In the genomic region with DNA sequence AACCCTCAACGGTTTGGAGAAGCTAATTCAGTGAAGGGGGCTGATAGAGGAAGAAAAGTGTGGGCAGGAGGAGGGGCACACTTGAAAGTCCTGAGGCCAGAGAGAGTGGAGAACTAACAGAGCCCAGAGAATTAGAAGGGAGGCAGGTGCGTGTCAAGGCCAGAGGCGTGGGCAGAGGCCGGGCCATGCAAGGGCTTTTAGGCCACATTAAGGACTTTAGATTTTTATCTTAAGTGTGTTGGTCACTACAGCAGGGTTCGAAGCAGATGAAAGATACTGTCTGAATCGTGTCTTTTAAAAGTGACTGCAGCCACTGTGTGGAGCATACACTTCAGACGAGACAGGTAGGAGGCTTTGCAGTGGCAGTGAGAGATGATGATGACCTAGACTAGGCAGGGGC, we compare ENCODE assay signal across 26 cellular contexts. TPM values are rescaled to one million over a fixed set of nuclear protein-coding genes. Genes with fewer than 3 reads are reported as not detected.
DNase-seq lines count a peak whose midpoint lies in the region; ATAC-seq, FAIRE-seq and TF ChIP-seq lines count a peak whose summit lies in the region.
"Had no signal": no experiment of that assay in that cellular context is flagged by ENCODE, and none has a peak within 500 bp of the region (broad histone marks: within the 10 kb centered on the region; RNA-seq: fewer than 3 reads in every experiment).

No MANE protein-coding gene starts in this region.

- no peak overlapping the region for H3K14ac ChIP-seq in H1 (ENCODE audit: insufficient read length)

- no peak overlapping the region for H2BK120ac ChIP-seq in H1 (replicated peaks; ENCODE audit: low read depth, low read length)

- H2AK5ac ChIP-seq in H1 (ENCODE audit: low read depth, low read length) = no peak overlapping the region

- intact Hi-C loops in aorta (cut with DNase I) = no loop called here

- no peaks in the 10 kb centered on the region for H3K36me3 Mint-ChIP-seq in stimulated activated effector memory CD8-positive, alpha-beta T cell treated with anti-CD3 and anti-CD28 coated beads, Interleukin-12 subunit alpha, Interleukin-12 subunit beta, amount 100 ng/mL, for 72 hours
- H3K36me3 Mint-ChIP-seq: CD4-positive, CD25-positive, alpha-beta regulatory T cell; CD8-positive, alpha-beta T cell had no signal

- no peak overlapping the region for H3K4ac ChIP-seq in H1 (replicated peaks; ENCODE audit: insufficient read length, low read depth, low read length)

- no peak for TF ChIP-seq EP300 in H1 (IDR thresholded peaks at IDR 0.05; ENCODE audit: borderline replicate concordance in 1 of 2, low read depth in 2 of 2, low read length in 2 of 2)

- no peaks in the 10 kb centered on the region for H3K9me3 ChIP-seq in H1 (ENCODE audit: insufficient read depth in 2 of 2, low read depth in 1 of 2, low read length in 1 of 2)
- no peaks in the 10 kb centered on the region for H3K9me3 ChIP-seq in aorta (ENCODE audit: control insufficient read depth, low read length)
- H3K9me3 ChIP-seq: BLaER1, Caco-2, HAP-1 had no signal

- FAIRE-seq in H1 (lab: Jason Lieb, UNC) = no peak
- FAIRE-seq: A204.1, GM12878, GM19239 had no signal

- no peak overlapping the region for H3K4me2 ChIP-seq in H1 (ENCODE audit: insufficient read depth in 1 of 2, low read depth in 2 of 2, low read length in 2 of 2)
- H3K4me2 ChIP-seq: BLaER1 had no signal

- H3K4me3 ChIP-seq in H1 (ENCODE audit: extremely low read depth in 1 of 4, insufficient read depth in 2 of 4, low read depth in 3 of 4, low read length in 4 of 4) = no peak overlapping the region
- no peak overlapping the region for H3K4me3 ChIP-seq in aorta (ENCODE audit: low read length in 2 of 2)
- H3K4me3 ChIP-seq: BLaER1, GM12878, GM23248, HAP-1 had no signal

- H3K27ac Mint-ChIP-seq in stimulated activated naive CD8-positive, alpha-beta T cell treated with anti-CD3 and anti-CD28 coated beads, Interleukin-15, amount 100 ng/mL, for 72 hours = no peak overlapping the region
- H3K27ac Mint-ChIP-seq in stimulated activated effector memory CD8-positive, alpha-beta T cell treated with anti-CD3 and anti-CD28 coated beads, Interleukin-12 subunit alpha, Interleukin-12 subunit beta, amount 100 ng/mL, for 72 hours = no peak overlapping the region
- H3K27ac Mint-ChIP-seq: B cell; CD4-positive, CD25-positive, alpha-beta regulatory T cell; CD8-positive, alpha-beta T cell; HFFc6 had no signal

- H3K27ac ChIP-seq in H1 (ENCODE audit: low read depth, low read length) (no peak overlapping the region), aorta (ENCODE audit: low read depth in 1 of 2, low read length in 2 of 2) (no peak overlapping the region)
- H3K27ac ChIP-seq: 22Rv1, BLaER1, C4-2B, GM23248 had no signal

- no peak overlapping the region for H4K5ac ChIP-seq in H1 (ENCODE audit: insufficient read length, low read depth, low read length)

- CTCF ChIA-PET in H1 (lab: Charles Lee; ENCODE audit: partially characterized antibody) = interaction anchor here (0.6 to 1.7 kb wide), 2 partner anchors 481 to 499 kb away, joined by 3 to 5 read pairs; no protein-coding TSS in a partner anchor

- H3K23me2 ChIP-seq in H1 (ENCODE audit: low read depth, low read length) = no peaks in the 10 kb centered on the region

- no peak for TF ChIP-seq POLR2A in H1 (IDR thresholded peaks at IDR 0.05; ENCODE audit: control extremely low read depth in 1 of 2, low read depth in 2 of 2, low read length in 2 of 2)

- TF ChIP-seq RAD21 in H1 (IDR thresholded peaks at IDR 0.05 in 1 of 2, conservative IDR thresholded peaks at IDR 0.05 in 1 of 2; ENCODE audit: low read depth in 2 of 2, low read length in 2 of 2) = no peak

- H2BK12ac ChIP-seq in H1 (ENCODE audit: low read depth, low read length) = no peak overlapping the region

- H4K91ac ChIP-seq in H1 (replicated peaks; ENCODE audit: insufficient read length, low read length) = no peak overlapping the region

- no peak overlapping the region for H2BK5ac ChIP-seq in H1 (ENCODE audit: low read depth, low read length)

- no peak for TF ChIP-seq CTCF in H1 (IDR thresholded peaks at IDR 0.05; ENCODE audit: control extremely low read depth in 1 of 3, insufficient read depth in 1 of 3, low read depth in 1 of 3, low read length in 3 of 3)

- POLR2A ChIA-PET in H1 (lab: Charles Lee; ENCODE audit: partially characterized antibody) = no interaction called here

- ATAC-seq in stimulated activated naive CD8-positive, alpha-beta T cell treated with anti-CD3 and anti-CD28 coated beads, Interleukin-15, Interleukin-2, amounts not matched to agents 100 U/mL and 50 U/mL, for 24 hours = peak; percentile 32
- ATAC-seq in stimulated activated naive CD8-positive, alpha-beta T cell treated with anti-CD3 and anti-CD28 coated beads, Interleukin-15, amount 100 ng/mL, for 72 hours = no peak
- ATAC-seq in stimulated activated effector memory CD8-positive, alpha-beta T cell treated with anti-CD3 and anti-CD28 coated beads, Interleukin-12 subunit alpha, Interleukin-12 subunit beta, amount 100 ng/mL, for 72 hours = peak; percentile 38
- peak; percentile 12 for ATAC-seq in aorta (ENCODE audit: low FRiP score)
- no peak for ATAC-seq in HG03439 (IDR thresholded peaks at IDR 0.05; ENCODE audit: unreplicated experiment)
- ATAC-seq: CD8-positive, alpha-beta T cell; GM12878 had no signal

- H3K36me3 ChIP-seq in H1 (ENCODE audit: control insufficient read depth in 2 of 4, insufficient read depth in 4 of 4, low read length in 3 of 4) = no peaks in the 10 kb centered on the region
- peaks cover 0 to 3% of the 10 kb centered on the region in 2 donors for H3K36me3 ChIP-seq in aorta (ENCODE audit: control insufficient read depth in 1 of 2, insufficient read depth in 2 of 2, low read length in 1 of 2)
- H3K36me3 ChIP-seq: BLaER1, HAP-1 had no signal

- no peaks in the 10 kb centered on the region for H3K79me1 ChIP-seq in H1 (ENCODE audit: low read depth, low read length)

- WGBS in H1 (ENCODE audit: extremely low coverage in 1 of 2, insufficient coverage in 1 of 2, insufficient read length in 1 of 2, insufficient replicate concordance in 2 of 2, low coverage in 1 of 2, low lambda C conversion rate in 2 of 2, missing lambda C conversion rate in 1 of 2), 2 experiments = 86% methylated on average over 7 of the region's 7 CpGs; no CpG with 5 or more reads in 1 of the 2 experiments
- 77 to 89% methylated on average over 7 of the region's 7 CpGs for WGBS in aorta, 2 donors

- no peak overlapping the region for H3K18ac ChIP-seq in H1 (ENCODE audit: extremely low read depth, low read length)

- no peak overlapping the region for H3K56ac ChIP-seq in H1 (replicated peaks; ENCODE audit: insufficient read length, low read depth, low read length)

- H3K4me3 Mint-ChIP-seq in stimulated activated naive CD8-positive, alpha-beta T cell treated with anti-CD3 and anti-CD28 coated beads, Interleukin-15, amount 100 ng/mL, for 72 hours = no peak overlapping the region
- no peak overlapping the region for H3K4me3 Mint-ChIP-seq in stimulated activated effector memory CD8-positive, alpha-beta T cell treated with anti-CD3 and anti-CD28 coated beads, Interleukin-12 subunit alpha, Interleukin-12 subunit beta, amount 100 ng/mL, for 72 hours
- H3K4me3 Mint-ChIP-seq: B cell; CD4-positive, CD25-positive, alpha-beta regulatory T cell; CD8-positive, alpha-beta T cell; HFFc6 had no signal

- H3K4me1 ChIP-seq in H1 (replicated peaks in 1 of 4; ENCODE audit: control insufficient read depth in 3 of 4, insufficient read depth in 4 of 4, low read length in 3 of 4) = no peaks in the 10 kb centered on the region
- H3K4me1 ChIP-seq in aorta (ENCODE audit: control insufficient read depth in 1 of 2, insufficient read depth in 2 of 2, low read length in 2 of 2) = peaks cover 0 to 1% of the 10 kb centered on the region in 2 donors
- H3K4me1 ChIP-seq: BLaER1, Caco-2, HAP-1 had no signal

- peak overlapping the region; percentile 40; the same call in 1 of the 2 replicates for H2BK15ac ChIP-seq in H1 (ENCODE audit: low read length)

- no peaks in the 10 kb centered on the region for H3K9me3 Mint-ChIP-seq in stimulated activated naive CD8-positive, alpha-beta T cell treated with anti-CD3 and anti-CD28 coated beads, Interleukin-15, amount 100 ng/mL, for 72 hours
- H3K9me3 Mint-ChIP-seq in stimulated activated effector memory CD8-positive, alpha-beta T cell treated with anti-CD3 and anti-CD28 coated beads, Interleukin-12 subunit alpha, Interleukin-12 subunit beta, amount 100 ng/mL, for 72 hours = no peaks in the 10 kb centered on the region
- H3K9me3 Mint-ChIP-seq: CD4-positive, CD25-positive, alpha-beta regulatory T cell; CD8-positive, alpha-beta T cell; HFFc6 had no signal

- peaks cover 0 to 2% (median 0%) of the 10 kb centered on the region in 4 experiments; a peak in 3 of 7 replicates for H3K27me3 ChIP-seq in H1 (replicated peaks in 1 of 4; ENCODE audit: control insufficient read depth in 3 of 4, extremely low read depth in 1 of 4, insufficient read depth in 3 of 4, low read length in 3 of 4)
- H3K27me3 ChIP-seq in aorta (ENCODE audit: control insufficient read depth in 1 of 2, insufficient read depth in 2 of 2, low read length in 1 of 2) = no peaks in the 10 kb centered on the region

- H4K20me1 ChIP-seq in H1 (replicated peaks in 1 of 2; ENCODE audit: control insufficient read depth in 1 of 2, insufficient read depth in 2 of 2, low read length in 2 of 2) = no peaks in the 10 kb centered on the region
- H4K20me1 ChIP-seq: BLaER1 had no signal

- H4K8ac ChIP-seq in H1 (ENCODE audit: extremely low read depth, insufficient read depth, low read length) = no peak overlapping the region

- 0 out of 2 replicates have a peak overlapping the region, but pooled peaks have one; percentile 52 for H2BK20ac ChIP-seq in H1 (ENCODE audit: low read length)

- no peaks in the 10 kb centered on the region for H3K4me1 Mint-ChIP-seq in stimulated activated naive CD8-positive, alpha-beta T cell treated with anti-CD3 and anti-CD28 coated beads, Interleukin-15, amount 100 ng/mL, for 72 hours
- no peaks in the 10 kb centered on the region for H3K4me1 Mint-ChIP-seq in stimulated activated effector memory CD8-positive, alpha-beta T cell treated with anti-CD3 and anti-CD28 coated beads, Interleukin-12 subunit alpha, Interleukin-12 subunit beta, amount 100 ng/mL, for 72 hours
- H3K4me1 Mint-ChIP-seq: B cell; CD4-positive, CD25-positive, alpha-beta regulatory T cell had no signal

- H3K27me3 Mint-ChIP-seq in stimulated activated naive CD8-positive, alpha-beta T cell treated with anti-CD3 and anti-CD28 coated beads, Interleukin-15, amount 100 ng/mL, for 72 hours = peaks cover 23% of the 10 kb centered on the region

- no peak overlapping the region for H3K9ac ChIP-seq in H1 (replicated peaks in 1 of 4; ENCODE audit: extremely low read depth in 1 of 4, low read depth in 3 of 4, low read length in 3 of 4)
- H3K9ac ChIP-seq: BLaER1, GM23248 had no signal

- no peak overlapping the region for H3K23ac ChIP-seq in H1 (ENCODE audit: insufficient read length)

- DNase-seq in stimulated activated naive CD8-positive, alpha-beta T cell treated with anti-CD3 and anti-CD28 coated beads, Interleukin-15, Interleukin-2, amounts not matched to agents 100 U/mL and 50 U/mL, for 24 hours = no peak
- no peak for DNase-seq in stimulated activated naive CD8-positive, alpha-beta T cell treated with anti-CD3 and anti-CD28 coated beads, Interleukin-15, amount 100 ng/mL, for 72 hours
- DNase-seq in H1 (ENCODE audit: low read depth in 1 of 2, low spot score in 2 of 2) (no peak), aorta (no peak), NCI-H146 treated with DMSO at 0.1 percent for 48 hours (lab: John Stamatoyannopoulos, UW; ENCODE audit: unreplicated experiment) (no peak)
- no peak for DNase-seq in stimulated activated effector memory CD8-positive, alpha-beta T cell treated with anti-CD3 and anti-CD28 coated beads, Interleukin-12 subunit alpha, Interleukin-12 subunit beta, amount 100 ng/mL, for 72 hours (ENCODE audit: low spot score in 2 of 2)
- no peak for DNase-seq in activated effector memory CD4-positive, alpha-beta T cell treated with Interleukin-2 at 50 U/mL for 16 hours
- DNase-seq: Caco-2; CD4-positive, CD25-positive, alpha-beta regulatory T cell; CD8-positive, alpha-beta T cell; DMS 273 treated with DMSO at 0.1 percent for 48 hours; DMS79; EL; GDM1; GM23248; HFFc6 had no signal

- H2AFZ ChIP-seq in H1 (ENCODE audit: low read length) = no peak overlapping the region; the same call in 1 of the 2 replicates
- H2AFZ ChIP-seq: GM23248 had no signal

- no peaks in the 10 kb centered on the region for H3K79me2 ChIP-seq in H1 (ENCODE audit: control insufficient read depth in 1 of 2, insufficient read depth in 2 of 2, low read length in 2 of 2)

RNA-seq across cellular contexts. Expression of a gene that starts 6.7 kb away (rescaled TPM):
- total RNA-seq in H1 (2021; fragmentation: NEBNext Ultra II Directional; extraction: Animal tissue kit (Norgen Biotek cat#: 25700)) = not detected in 2 replicates
- polyA plus RNA-seq in H1 (2011; rRNA removed) (0.08 TPM in 1 of 2 replicates, not detected in the other), aorta (1 to 10 TPM; 3.8 to 8.0 TPM)
- not detected for polyA plus RNA-seq in H1 (2011; cell fraction: cytosol; rRNA removed)
- polyA plus RNA-seq in H1 (2011; cell fraction: nucleus; rRNA removed) = 0.04 TPM
- polyA plus RNA-seq in H1 (2012, experiment 1 of 2) = not detected in 4 replicates
- polyA plus RNA-seq in H1 (2012, experiment 2 of 2) = not detected
- not detected for polyA plus RNA-seq in H1 (2013, experiment 1 of 2)
- polyA plus RNA-seq in H1 (2013, experiment 2 of 2) = 0.11 TPM
- 0.09 and 0.22 TPM in 2 replicates for polyA minus RNA-seq in H1 (2011; rRNA and poly(A)+ RNA removed)
- polyA minus RNA-seq in H1 (2011; cell fraction: cytosol; rRNA and poly(A)+ RNA removed) = not detected
- not detected for polyA minus RNA-seq in H1 (2011; cell fraction: nucleus; rRNA and poly(A)+ RNA removed)
- 10 to 100 TPM in 1 of 2 donors, 1 to 10 TPM in 1; 5.4 to 16.0 TPM for total RNA-seq in aorta
- total RNA-seq: B cell; Caco-2; CD4-positive, CD25-positive, alpha-beta regulatory T cell; CD8-positive, alpha-beta T cell; GM12878; H4 had no signal
- polyA plus RNA-seq: CD4-positive, CD25-positive, alpha-beta regulatory T cell; GM23248 had no signal

Comparison
In these comparisons a context has a peak if more than half of its experiments do, and no peak if none do; other contexts are left out.
1. ATAC-seq: peak in stimulated activated naive CD8-positive, alpha-beta T cell treated with anti-CD3 and anti-CD28 coated beads, Interleukin-15, Interleukin-2, amounts not matched to agents 100 U/mL and 50 U/mL, for 24 hours (single experiment), stimulated activated effector memory CD8-positive, alpha-beta T cell treated with anti-CD3 and anti-CD28 coated beads, Interleukin-12 subunit alpha, Interleukin-12 subunit beta, amount 100 ng/mL, for 72 hours (single experiment) and aorta (single experiment); none in stimulated activated naive CD8-positive, alpha-beta T cell treated with anti-CD3 and anti-CD28 coated beads, Interleukin-15, amount 100 ng/mL, for 72 hours (single experiment) and HG03439 (single experiment).